ENCODE assay signal across 14 cellular contexts in the genomic region with DNA sequence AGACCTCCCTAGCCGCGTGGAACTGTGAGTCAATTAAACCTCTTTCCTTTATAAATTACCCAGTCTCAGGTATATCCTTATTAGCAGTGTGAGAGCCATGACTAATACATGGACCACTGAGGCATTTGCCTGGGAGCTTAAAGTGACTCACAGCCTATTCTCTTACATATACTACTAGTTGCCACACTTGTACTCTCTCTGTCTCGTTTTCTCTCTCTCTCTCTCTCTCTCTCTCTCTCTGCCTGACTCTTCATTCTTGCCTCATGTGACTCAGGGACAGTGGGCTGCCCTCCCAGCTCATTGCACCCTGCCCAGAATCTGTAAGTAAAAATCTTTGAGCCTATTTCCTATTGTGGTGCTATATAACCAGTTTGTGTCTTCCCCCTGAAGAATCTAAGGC.
DNase-seq lines count a peak whose midpoint lies in the region; ATAC-seq and TF ChIP-seq lines count a peak whose summit lies in the region.
"Had no signal": no experiment of that assay in that cellular context is flagged by ENCODE, and none has a peak within 500 bp of the region (broad histone marks: within the 10 kb centered on the region; RNA-seq: fewer than 3 reads in every experiment).

No MANE protein-coding gene starts in this region.

- H3K27ac Mint-ChIP-seq in CD8-positive, alpha-beta T cell: no peak overlapping the region
- H3K27ac Mint-ChIP-seq: activated B cell treated with CpG ODN at 0.5 μM for 24 hours; natural killer cell treated with Interleukin-12 subunit alpha and Interleukin-12 subunit beta and Interleukin-15 and Interleukin-18, amount 100 ng/mL, for 72 hours had no signal

- intact Hi-C loops in CD8-positive, alpha-beta T cell (cut with DNase I, micrococcal nuclease): no loop called here

- no peak overlapping the region for H3K27ac ChIP-seq in CD8-positive, alpha-beta T cell (ENCODE audit: low read depth, low read length)
- H3K27ac ChIP-seq: sigmoid colon, testis had no signal

- no peaks in the 10 kb centered on the region for H3K4me1 ChIP-seq in CD8-positive, alpha-beta T cell (ENCODE audit: insufficient read depth, low read length)
- H3K4me1 ChIP-seq: sigmoid colon, testis had no signal

- no peak overlapping the region for H3K4me3 ChIP-seq in fibroblast of mammary gland (ENCODE audit: control insufficient read depth, low read depth, low read length)
- no peak overlapping the region for H3K4me3 ChIP-seq in CD8-positive, alpha-beta T cell (ENCODE audit: low read depth, low read length)
- H3K4me3 ChIP-seq: sigmoid colon, testis had no signal

- POLR2A ChIA-PET in CD8-positive, alpha-beta T cell (lab: Charles Lee): interaction anchor here (0.6 kb wide), 1 partner anchor 9 kb away, joined by 3 read pairs; no protein-coding TSS in a partner anchor

- H3K4me3 Mint-ChIP-seq in CD8-positive, alpha-beta T cell: no peak overlapping the region
- H3K4me3 Mint-ChIP-seq: activated B cell treated with CpG ODN at 0.5 μM for 24 hours; natural killer cell treated with Interleukin-12 subunit alpha and Interleukin-12 subunit beta and Interleukin-15 and Interleukin-18, amount 100 ng/mL, for 72 hours had no signal

- peak; percentile 65 for ATAC-seq in stimulated activated naive CD8-positive, alpha-beta T cell treated with anti-CD3 and anti-CD28 coated beads, Interleukin-15, Interleukin-2, amounts not matched to agents 100 U/mL and 50 U/mL, for 24 hours
- ATAC-seq in HG03039 (IDR thresholded peaks at IDR 0.05; ENCODE audit: unreplicated experiment) (no peak), GM18858 (IDR thresholded peaks at IDR 0.05; ENCODE audit: unreplicated experiment) (no peak)
- no peak for ATAC-seq in CD8-positive, alpha-beta T cell
- ATAC-seq: natural killer cell treated with Interleukin-12 subunit alpha and Interleukin-12 subunit beta and Interleukin-15 and Interleukin-18, amount 100 ng/mL, for 72 hours had no signal

- TF ChIP-seq CTCF in fibroblast of mammary gland (conservative IDR thresholded peaks at IDR 0.05; ENCODE audit: control insufficient read depth, insufficient read depth, low read depth, low read length): no peak
- no peak for TF ChIP-seq CTCF in CD8-positive, alpha-beta T cell (IDR thresholded peaks at IDR 0.05)

- H3K9me3 Mint-ChIP-seq in CD8-positive, alpha-beta T cell: peaks cover 3% of the 10 kb centered on the region
- H3K9me3 Mint-ChIP-seq: activated B cell treated with CpG ODN at 0.5 μM for 24 hours had no signal

- no peaks in the 10 kb centered on the region for H3K27me3 ChIP-seq in CD8-positive, alpha-beta T cell (ENCODE audit: insufficient read depth, low read length)
- H3K27me3 ChIP-seq: sigmoid colon, testis had no signal

- no peaks in the 10 kb centered on the region for H3K4me1 Mint-ChIP-seq in CD8-positive, alpha-beta T cell (ENCODE audit: low read depth)
- H3K4me1 Mint-ChIP-seq: activated B cell treated with CpG ODN at 0.5 μM for 24 hours had no signal

- H3K9me3 ChIP-seq in CD8-positive, alpha-beta T cell (ENCODE audit: low read length): no peaks in the 10 kb centered on the region
- H3K9me3 ChIP-seq: sigmoid colon, testis had no signal

- CTCF ChIA-PET in CD8-positive, alpha-beta T cell (lab: Charles Lee): no interaction called here

- H3K36me3 ChIP-seq in CD8-positive, alpha-beta T cell (ENCODE audit: insufficient read depth, low read length): no peaks in the 10 kb centered on the region
- H3K36me3 ChIP-seq: sigmoid colon had no signal

- peak; percentile 9 for DNase-seq in H4 (ENCODE audit: low spot score)
- DNase-seq in T1000 (lab: John Stamatoyannopoulos, UW): peak; percentile 31
- peak; percentile 87 for DNase-seq in fibroblast of mammary gland (ENCODE audit: low read depth)
- DNase-seq in stimulated activated naive CD8-positive, alpha-beta T cell treated with anti-CD3 and anti-CD28 coated beads, Interleukin-15, Interleukin-2, amounts not matched to agents 100 U/mL and 50 U/mL, for 24 hours: no peak
- no peak for DNase-seq in CD8-positive, alpha-beta T cell
- DNase-seq: activated B cell treated with CpG ODN at 0.5 μM for 24 hours, caudate nucleus, DMS153, NCI-H2081, sigmoid colon, testis had no signal

- H3K27me3 Mint-ChIP-seq in CD8-positive, alpha-beta T cell (ENCODE audit: low read depth): peaks cover 2% of the 10 kb centered on the region
- H3K27me3 Mint-ChIP-seq: activated B cell treated with CpG ODN at 0.5 μM for 24 hours; natural killer cell treated with Interleukin-12 subunit alpha and Interleukin-12 subunit beta and Interleukin-15 and Interleukin-18, amount 100 ng/mL, for 72 hours had no signal

- no peaks in the 10 kb centered on the region for H3K36me3 Mint-ChIP-seq in CD8-positive, alpha-beta T cell
- H3K36me3 Mint-ChIP-seq: natural killer cell treated with Interleukin-12 subunit alpha and Interleukin-12 subunit beta and Interleukin-15 and Interleukin-18, amount 100 ng/mL, for 72 hours had no signal

Comparison
In these comparisons a context has a peak if more than half of its experiments do, and no peak if none do; other contexts are left out.
1. DNase-seq: peak in H4 (single experiment), T1000 (single experiment) and fibroblast of mammary gland (single experiment); none in stimulated activated naive CD8-positive, alpha-beta T cell treated with anti-CD3 and anti-CD28 coated beads, Interleukin-15, Interleukin-2, amounts not matched to agents 100 U/mL and 50 U/mL, for 24 hours (single experiment) and CD8-positive, alpha-beta T cell (0 of 7).